ENCODE assay signal across 22 cellular contexts in genomic region chr2:173681891-173682655, GRCh38.
"Had no signal": no experiment of that assay in that cellular context is flagged by ENCODE, and none has a peak within 500 bp of the region (broad histone marks: within the 10 kb centered on the region; RNA-seq: fewer than 3 reads in every experiment).

No MANE protein-coding gene starts in this region.

- H3K36me3 ChIP-seq: colonic mucosa, esophagus squamous epithelium, gastrocnemius medialis, heart right ventricle, left lung, lower lobe of right lung had no signal

- H3K4me3 ChIP-seq: colonic mucosa, esophagus squamous epithelium, gastrocnemius medialis, heart right ventricle, left lung, lower lobe of right lung, mucosa of descending colon had no signal

- ATAC-seq: effector memory CD8-positive, alpha-beta T cell; esophagus mucosa; gastrocnemius medialis; heart right ventricle; left cardiac atrium; left lung; left ventricle myocardium superior; lower lobe of right lung; mucosa of descending colon had no signal

- H3K27me3 ChIP-seq: colonic mucosa, esophagus squamous epithelium, heart right ventricle had no signal

- DNase-seq: colonic mucosa; cortex of kidney; effector CD8-positive, alpha-beta T cell; effector memory CD8-positive, alpha-beta T cell; endodermal cell; erythroblast; esophagus squamous epithelium; foreskin fibroblast; foreskin melanocyte; gastrocnemius medialis; glutamatergic neuron; head of caudate nucleus; heart right ventricle; hippocampal formation; left cardiac atrium; left lung; left ventricle myocardium superior; lower lobe of right lung; mesenchymal stem cell; mucosa of descending colon had no signal

- H3K9me3 ChIP-seq: colonic mucosa, gastrocnemius medialis, lower lobe of right lung, mucosa of descending colon had no signal

- H3K27ac ChIP-seq: colonic mucosa, epithelial cell of prostate, esophagus squamous epithelium, gastrocnemius medialis, heart right ventricle, left lung, lower lobe of right lung had no signal

- H3K4me1 ChIP-seq: colonic mucosa, gastrocnemius medialis, heart right ventricle, left lung, lower lobe of right lung had no signal
